ENCODE assay signal across 8 cellular contexts in the genomic region with DNA sequence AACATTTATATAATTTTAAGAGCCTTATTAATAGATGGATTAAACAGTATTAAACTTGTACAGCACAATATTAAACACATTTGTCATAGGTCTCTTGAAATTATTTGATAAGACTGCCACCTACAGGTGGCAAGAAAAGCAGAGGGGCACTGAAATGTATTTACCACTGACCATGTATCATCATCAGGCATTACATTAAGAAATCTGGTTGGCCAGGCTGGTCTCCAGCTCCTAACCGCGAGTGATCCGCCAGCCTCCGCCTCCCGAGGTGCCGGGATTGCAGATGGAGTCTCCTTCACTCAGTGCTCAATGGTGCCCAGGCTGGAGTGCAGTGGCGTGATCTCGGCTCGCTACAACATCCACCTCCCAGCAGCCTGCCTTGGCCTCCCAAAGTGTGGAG. TPM values are rescaled to one million over a fixed set of nuclear protein-coding genes. Genes with fewer than 3 reads are reported as not detected.
DNase-seq lines count a peak whose midpoint lies in the region; ATAC-seq and FAIRE-seq lines count a peak whose summit lies in the region.

No MANE protein-coding gene starts in this region.

- peak; percentile 78 for FAIRE-seq in TTC549 (lab: Jason Lieb, UNC)

- ATAC-seq in GM18499 (IDR thresholded peaks at IDR 0.05; ENCODE audit: insufficient read depth, unreplicated experiment) (peak; percentile 68), HG03095 (IDR thresholded peaks at IDR 0.05; ENCODE audit: unreplicated experiment) (peak; percentile 50)

- DNase-seq in AML-193 (lab: John Stamatoyannopoulos, UW) (peak; percentile 42 to 71), NCI-H2227 treated with DMSO at 0.1 percent for 48 hours (lab: John Stamatoyannopoulos, UW) (peak; percentile 5), dermis microvascular lymphatic vessel endothelial cell (ENCODE audit: low read depth in 2 of 2) (peak; percentile 50 to 68), inferior parietal cortex (ENCODE audit: extremely low spot score) (peak; percentile 64), retina (peak; percentile 16)

RNA-seq across cellular contexts. Expression of gene FHIP2A, which starts 35.1 kb away (rescaled TPM):
- 23.5 and 31.5 TPM in 2 replicates for total RNA-seq in dermis microvascular lymphatic vessel endothelial cell

Comparison
In these comparisons a context has a peak if more than half of its experiments do, and no peak if none do; other contexts are left out.
1. Peak in every context shown above with its lines: DNase-seq and ATAC-seq.
2. DNase-seq: peak in every context shown above with its lines; median percentile 64 in inferior parietal cortex; 59 in dermis microvascular lymphatic vessel endothelial cell; 56 in AML-193; 16 in retina; 5 in NCI-H2227 treated with DMSO at 0.1 percent for 48 hours.